In the genomic region with DNA sequence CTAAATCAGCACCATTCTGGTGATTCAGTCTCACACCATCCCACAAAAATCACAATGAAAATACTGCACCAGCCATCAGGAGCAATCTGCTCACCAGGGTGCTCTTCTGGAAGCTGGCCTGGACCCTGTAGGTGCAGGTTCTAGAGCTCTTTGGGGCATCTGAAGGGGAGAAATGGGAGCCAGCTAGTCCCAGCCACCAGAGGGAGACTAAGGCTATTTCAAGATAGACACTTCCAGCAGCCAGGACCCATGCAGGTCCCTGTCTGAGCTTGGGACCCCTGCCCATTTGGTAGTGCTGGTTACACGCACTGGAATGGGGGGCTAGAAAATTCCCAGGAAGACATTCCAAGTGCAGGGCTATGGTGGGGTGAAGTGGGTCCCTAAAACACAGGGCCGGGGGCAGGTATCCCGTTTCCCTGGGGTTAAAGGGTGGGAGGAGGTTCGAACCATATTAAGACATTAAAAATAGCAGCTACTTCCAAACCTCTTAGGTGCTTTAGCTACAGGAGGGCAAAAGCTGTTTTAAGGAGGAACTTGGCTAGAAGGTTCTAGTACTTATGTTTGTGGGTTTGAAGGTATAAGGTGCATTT, we compare ENCODE assay signal across 1 cellular context.
TF ChIP-seq lines count a peak whose summit lies in the region.

No MANE protein-coding gene starts in this region.

TF ChIP-seq in GM23338, 12 proteins besides CTCF, POLR2A, EP300 and RAD21 (continued from another document):
- TF ChIP-seq, protein P1, sequence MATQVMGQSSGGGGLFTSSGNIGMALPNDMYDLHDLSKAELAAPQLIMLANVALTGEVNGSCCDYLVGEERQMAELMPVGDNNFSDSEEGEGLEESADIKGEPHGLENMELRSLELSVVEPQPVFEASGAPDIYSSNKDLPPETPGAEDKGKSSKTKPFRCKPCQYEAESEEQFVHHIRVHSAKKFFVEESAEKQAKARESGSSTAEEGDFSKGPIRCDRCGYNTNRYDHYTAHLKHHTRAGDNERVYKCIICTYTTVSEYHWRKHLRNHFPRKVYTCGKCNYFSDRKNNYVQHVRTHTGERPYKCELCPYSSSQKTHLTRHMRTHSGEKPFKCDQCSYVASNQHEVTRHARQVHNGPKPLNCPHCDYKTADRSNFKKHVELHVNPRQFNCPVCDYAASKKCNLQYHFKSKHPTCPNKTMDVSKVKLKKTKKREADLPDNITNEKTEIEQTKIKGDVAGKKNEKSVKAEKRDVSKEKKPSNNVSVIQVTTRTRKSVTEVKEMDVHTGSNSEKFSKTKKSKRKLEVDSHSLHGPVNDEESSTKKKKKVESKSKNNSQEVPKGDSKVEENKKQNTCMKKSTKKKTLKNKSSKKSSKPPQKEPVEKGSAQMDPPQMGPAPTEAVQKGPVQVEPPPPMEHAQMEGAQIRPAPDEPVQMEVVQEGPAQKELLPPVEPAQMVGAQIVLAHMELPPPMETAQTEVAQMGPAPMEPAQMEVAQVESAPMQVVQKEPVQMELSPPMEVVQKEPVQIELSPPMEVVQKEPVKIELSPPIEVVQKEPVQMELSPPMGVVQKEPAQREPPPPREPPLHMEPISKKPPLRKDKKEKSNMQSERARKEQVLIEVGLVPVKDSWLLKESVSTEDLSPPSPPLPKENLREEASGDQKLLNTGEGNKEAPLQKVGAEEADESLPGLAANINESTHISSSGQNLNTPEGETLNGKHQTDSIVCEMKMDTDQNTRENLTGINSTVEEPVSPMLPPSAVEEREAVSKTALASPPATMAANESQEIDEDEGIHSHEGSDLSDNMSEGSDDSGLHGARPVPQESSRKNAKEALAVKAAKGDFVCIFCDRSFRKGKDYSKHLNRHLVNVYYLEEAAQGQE (IDR thresholded peaks at IDR 0.05; ENCODE audit: unreplicated experiment): no peak
